Comparison of ENCODE assay signal across 14 cellular contexts in genomic region chr14:38089123-38089522, GRCh38.
A peak's percentile ranks its signal among the peaks of the same experiment; 100 is the strongest.
DNase-seq lines count a peak whose midpoint lies in the region; ATAC-seq lines count a peak whose summit lies in the region.
"Had no signal": no experiment of that assay in that cellular context is flagged by ENCODE, and none has a peak within 500 bp of the region (broad histone marks: within the 10 kb centered on the region; RNA-seq: fewer than 3 reads in every experiment).

No MANE protein-coding gene starts in this region.

- H3K36me3 Mint-ChIP-seq in activated T-cell treated with anti-CD3 and anti-CD28 coated beads, Interleukin-2, amount 50 U/mL, for 24 hours (ENCODE audit: low read depth) = peaks cover 6% of the 10 kb centered on the region

- no peak for ATAC-seq in GM21423 (IDR thresholded peaks at IDR 0.05; ENCODE audit: unreplicated experiment)
- ATAC-seq in HG02973 (IDR thresholded peaks at IDR 0.05; ENCODE audit: unreplicated experiment) = no peak
- ATAC-seq: K562 had no signal

- H3K27ac ChIP-seq in skeletal muscle tissue (ENCODE audit: low read depth, low read length) = no peak overlapping the region
- H3K27ac ChIP-seq: SK-N-MC had no signal

- peak overlapping the region; percentile 52 for H3K4me3 ChIP-seq in endocrine pancreas (ENCODE audit: control insufficient read depth, insufficient read depth, low read length)
- peak overlapping the region in 2 of 3 donors; percentile 3 to 44 for H3K4me3 ChIP-seq in skeletal muscle tissue (ENCODE audit: low read length in 3 of 3)
- H3K4me3 ChIP-seq: K562, SK-N-MC had no signal

- no peaks in the 10 kb centered on the region for H3K27me3 Mint-ChIP-seq in activated T-cell treated with anti-CD3 and anti-CD28 coated beads, Interleukin-2, amount 50 U/mL, for 24 hours

- DNase-seq in activated T-cell treated with anti-CD3 and anti-CD28 coated beads, Interleukin-2, amount 50 U/mL, for 24 hours = no peak
- no peak for DNase-seq in activated T-cell treated with anti-CD3 and anti-CD28 coated beads, Interleukin-2, amount 50 U/mL, for 1 hour
- DNase-seq in NCI-H2029 treated with DMSO at 0.1 percent for 48 hours (lab: John Stamatoyannopoulos, UW) = peak; percentile 48
- DNase-seq in stimulated activated CD4-positive, alpha-beta T cell treated with anti-CD3 and anti-CD28 coated beads, Interleukin-1b, Interleukin-23, amount 100 ng/mL, for 48 hours = no peak
- DNase-seq: ACHN; activated effector memory CD4-positive, alpha-beta T cell treated with Interleukin-2 at 50 U/mL for 16 hours; caudate nucleus; NCI-H1930 had no signal

- H3K9me3 ChIP-seq in endocrine pancreas (ENCODE audit: control insufficient read depth, low read length) (no peaks in the 10 kb centered on the region), skeletal muscle tissue (ENCODE audit: control insufficient read depth in 3 of 3, low read length in 3 of 3) (peaks cover 0 to 7% (median 3%) of the 10 kb centered on the region in 3 donors)

- H3K4me1 Mint-ChIP-seq in activated T-cell treated with anti-CD3 and anti-CD28 coated beads, Interleukin-2, amount 50 U/mL, for 24 hours (ENCODE audit: low read depth) = peaks cover 22% of the 10 kb centered on the region

- H3K4me3 Mint-ChIP-seq in activated T-cell treated with anti-CD3 and anti-CD28 coated beads, Interleukin-2, amount 50 U/mL, for 24 hours = peak overlapping the region; percentile 52

- H3K4me1 ChIP-seq in endocrine pancreas (ENCODE audit: control insufficient read depth, insufficient read depth, low read length) = no peaks in the 10 kb centered on the region
- H3K4me1 ChIP-seq in skeletal muscle tissue (ENCODE audit: control insufficient read depth in 3 of 3, insufficient read depth in 3 of 3, low read length in 3 of 3) = no peaks in the 10 kb centered on the region

- H3K9me3 Mint-ChIP-seq in activated T-cell treated with anti-CD3 and anti-CD28 coated beads, Interleukin-2, amount 50 U/mL, for 24 hours = peaks cover 13% of the 10 kb centered on the region

- no peak overlapping the region for H3K9ac ChIP-seq in endocrine pancreas (ENCODE audit: control insufficient read depth, insufficient read depth, low read length)
- no peak overlapping the region for H3K9ac ChIP-seq in skeletal muscle tissue (ENCODE audit: low read depth in 1 of 3, low read length in 3 of 3)

- H3K36me3 ChIP-seq in endocrine pancreas (ENCODE audit: control insufficient read depth, insufficient read depth, low read length) (no peaks in the 10 kb centered on the region), skeletal muscle tissue (ENCODE audit: control insufficient read depth in 3 of 3, insufficient read depth in 3 of 3, low read length in 3 of 3) (no peaks in the 10 kb centered on the region)

- H3K27me3 ChIP-seq in endocrine pancreas (ENCODE audit: control insufficient read depth, insufficient read depth, low read length) (no peaks in the 10 kb centered on the region), skeletal muscle tissue (ENCODE audit: control insufficient read depth in 3 of 3, insufficient read depth in 3 of 3, low read length in 3 of 3) (no peaks in the 10 kb centered on the region)

- no peak overlapping the region for H3K27ac Mint-ChIP-seq in activated T-cell treated with anti-CD3 and anti-CD28 coated beads, Interleukin-2, amount 50 U/mL, for 24 hours
